ENCODE assay signal across 8 cellular contexts in genomic region chr7:80453699-80454340, GRCh38. TPM values are rescaled to one million over a fixed set of nuclear protein-coding genes. Genes with fewer than 3 reads are reported as not detected.
DNase-seq lines count a peak whose midpoint lies in the region; ATAC-seq and TF ChIP-seq lines count a peak whose summit lies in the region.

No MANE protein-coding gene starts in this region.

- no peaks in the 10 kb centered on the region for H3K9me3 Mint-ChIP-seq in MCF 10A (ENCODE audit: unreplicated experiment)
- H3K9me3 Mint-ChIP-seq in T-helper 2 cell treated with Interferon-gamma antibody and Interleukin-4, amounts not matched to agents 5 μg/mL and 100 μg/mL, for 36 hours, result no peaks in the 10 kb centered on the region

- POLR2A ChIA-PET in MCF 10A (lab: Yijun Ruan, JAX), result interaction anchor here (0.9 kb wide), 1 partner anchor 33 kb away, joined by 3 read pairs; no protein-coding TSS in a partner anchor

- H3K27me3 Mint-ChIP-seq in MCF 10A (ENCODE audit: insufficient read depth, unreplicated experiment), result no peaks in the 10 kb centered on the region
- H3K27me3 Mint-ChIP-seq in T-helper 2 cell treated with Interferon-gamma antibody and Interleukin-4, amounts not matched to agents 5 μg/mL and 100 μg/mL, for 36 hours (ENCODE audit: low read depth), result no peaks in the 10 kb centered on the region

- no peak overlapping the region for H3K27ac ChIP-seq in breast epithelium
- H3K27ac ChIP-seq in OCI-LY1 (ENCODE audit: low read depth, low read length, poor library complexity, severe bottlenecking), result no peak overlapping the region
- no peak overlapping the region for H3K27ac ChIP-seq in tibial artery

- DNase-seq in MCF 10A (ENCODE audit: unreplicated experiment), result peak; percentile 43
- no peak for DNase-seq in breast epithelium (ENCODE audit: low spot score in 2 of 2)
- peak; percentile 68 for DNase-seq in fibroblast of peridontal ligament (ENCODE audit: extremely low read depth)
- no peak for DNase-seq in tibial artery
- no peak for DNase-seq in T-helper 2 cell treated with Interferon-gamma antibody and Interleukin-4, amounts not matched to agents 5 μg/mL and 100 μg/mL, for 36 hours (ENCODE audit: low spot score)
- DNase-seq in amniotic stem cell (lab: John Stamatoyannopoulos, UW), result no peak

- H3K4me2 ChIP-seq in OCI-LY1 (ENCODE audit: low read length), result no peak overlapping the region

- no peaks in the 10 kb centered on the region for H3K9me3 ChIP-seq in breast epithelium
- H3K9me3 ChIP-seq in OCI-LY1 (ENCODE audit: low read length), result no peaks in the 10 kb centered on the region
- H3K9me3 ChIP-seq in tibial artery, result no peaks in the 10 kb centered on the region

- CTCF ChIA-PET in MCF 10A (lab: Yijun Ruan, JAX), result interaction anchor here (0.7 to 1.0 kb wide), 2 partner anchors 85 to 393 kb away, joined by 3 to 5 read pairs; no protein-coding TSS in a partner anchor

- H4K20me1 ChIP-seq in OCI-LY1 (ENCODE audit: insufficient read depth, low read length), result no peaks in the 10 kb centered on the region

- peak; percentile 52 for TF ChIP-seq CTCF in MCF 10A (IDR thresholded peaks at IDR 0.05; ENCODE audit: unreplicated experiment)
- peak in 1 of 3 donors; percentile 38 for TF ChIP-seq CTCF in breast epithelium (IDR thresholded peaks at IDR 0.05)
- peak; percentile 53 for TF ChIP-seq CTCF in OCI-LY1 (IDR thresholded peaks at IDR 0.05; ENCODE audit: low read length)
- TF ChIP-seq CTCF in tibial artery (IDR thresholded peaks at IDR 0.05), result peak; percentile 37 to 54

- TF ChIP-seq POLR2A in breast epithelium (IDR thresholded peaks at IDR 0.05), result no peak

- H3K27me3 ChIP-seq in breast epithelium (no peaks in the 10 kb centered on the region), OCI-LY1 (ENCODE audit: insufficient read depth, low read length) (no peaks in the 10 kb centered on the region; the same call in 1 of the 2 replicates), tibial artery (no peaks in the 10 kb centered on the region)

- H3K36me3 Mint-ChIP-seq in MCF 10A (ENCODE audit: insufficient read depth, unreplicated experiment), result no peaks in the 10 kb centered on the region
- H3K36me3 Mint-ChIP-seq in T-helper 2 cell treated with Interferon-gamma antibody and Interleukin-4, amounts not matched to agents 5 μg/mL and 100 μg/mL, for 36 hours (ENCODE audit: low read depth), result no peaks in the 10 kb centered on the region

- no peak overlapping the region for H3K4me3 Mint-ChIP-seq in MCF 10A (ENCODE audit: unreplicated experiment)
- no peak overlapping the region for H3K4me3 Mint-ChIP-seq in T-helper 2 cell treated with Interferon-gamma antibody and Interleukin-4, amounts not matched to agents 5 μg/mL and 100 μg/mL, for 36 hours

- H3K36me3 ChIP-seq in breast epithelium (no peaks in the 10 kb centered on the region), OCI-LY1 (ENCODE audit: insufficient read depth, low read length) (no peaks in the 10 kb centered on the region), tibial artery (no peaks in the 10 kb centered on the region)

- H3K27ac Mint-ChIP-seq in MCF 10A (ENCODE audit: low read depth, unreplicated experiment), result no peak overlapping the region
- no peak overlapping the region for H3K27ac Mint-ChIP-seq in T-helper 2 cell treated with Interferon-gamma antibody and Interleukin-4, amounts not matched to agents 5 μg/mL and 100 μg/mL, for 36 hours

- BruUV-seq in MCF 10A (replicated peaks; lab: Mats Ljungman, UMichigan), result no TSS peak

- no peak overlapping the region for H3K9ac ChIP-seq in OCI-LY1 (ENCODE audit: low read length)

- no peaks in the 10 kb centered on the region for H3K9me2 ChIP-seq in OCI-LY1 (ENCODE audit: low read depth, low read length)

- no peaks in the 10 kb centered on the region for H3K4me1 ChIP-seq in breast epithelium
- no peaks in the 10 kb centered on the region for H3K4me1 ChIP-seq in OCI-LY1 (ENCODE audit: insufficient read depth, low read length, severe bottlenecking)
- no peaks in the 10 kb centered on the region for H3K4me1 ChIP-seq in tibial artery

- ATAC-seq in GM19455 (IDR thresholded peaks at IDR 0.05; ENCODE audit: unreplicated experiment), result no peak

- no peak overlapping the region for H2AFZ ChIP-seq in OCI-LY1 (ENCODE audit: low read length)

- H3F3A ChIP-seq in OCI-LY1 (ENCODE audit: insufficient read depth, low read length), result no peaks in the 10 kb centered on the region

- no peak overlapping the region for H3K4me3 ChIP-seq in breast epithelium
- H3K4me3 ChIP-seq in OCI-LY1 (ENCODE audit: low read depth, low read length, poor library complexity, severe bottlenecking), result no peak overlapping the region
- H3K4me3 ChIP-seq in tibial artery, result no peak overlapping the region

- no peaks in the 10 kb centered on the region for H3K79me2 ChIP-seq in OCI-LY1 (ENCODE audit: insufficient read depth, low read length)

- intact Hi-C loops in MCF 10A (cut with micrococcal nuclease) (loop anchor here (1.0 to 2.0 kb wide), 4 partner anchors 26 to 394 kb away; partner anchors contain the start of gene GNAI1), breast epithelium (cut with DNase I; ENCODE audit: low total_unique reads) (no loop called here), tibial artery (cut with DNase I; ENCODE audit: low total_unique reads) (loop anchor here (10.0 kb wide), 1 partner anchor 389 kb away; no protein-coding TSS in a partner anchor)

- H3K4me1 Mint-ChIP-seq in MCF 10A (ENCODE audit: insufficient read depth, unreplicated experiment), result peaks cover 4% of the 10 kb centered on the region
- H3K4me1 Mint-ChIP-seq in T-helper 2 cell treated with Interferon-gamma antibody and Interleukin-4, amounts not matched to agents 5 μg/mL and 100 μg/mL, for 36 hours (ENCODE audit: low read depth), result no peaks in the 10 kb centered on the region

RNA-seq across cellular contexts. Expression of gene GNAT3, which starts 58.0 kb away (rescaled TPM):
- total RNA-seq in MCF 10A (2022), result not detected in 2 replicates
- total RNA-seq in breast epithelium, result not detected

Comparison
In these comparisons a context has a peak if more than half of its experiments do, and no peak if none do; other contexts are left out.
1. DNase-seq: peak in MCF 10A (single experiment) and fibroblast of peridontal ligament (single experiment); none in breast epithelium (0 of 2), tibial artery (0 of 2), T-helper 2 cell treated with Interferon-gamma antibody and Interleukin-4, amounts not matched to agents 5 μg/mL and 100 μg/mL, for 36 hours (single experiment) and amniotic stem cell (single experiment).